9 cellular contexts compared by ENCODE assay signal in genomic region chr12:33588082-33588712, GRCh38.
DNase-seq lines count a peak whose midpoint lies in the region; ATAC-seq and TF ChIP-seq lines count a peak whose summit lies in the region.
"Had no signal": no experiment of that assay in that cellular context is flagged by ENCODE, and none has a peak within 500 bp of the region (broad histone marks: within the 10 kb centered on the region; RNA-seq: fewer than 3 reads in every experiment).

No MANE protein-coding gene starts in this region.

- H3K4me3 ChIP-seq in RWPE2 (ENCODE audit: severe bottlenecking) = no peak overlapping the region

- peak; percentile 46 for DNase-seq in RWPE2 (ENCODE audit: low spot score)
- peak; percentile 48 for DNase-seq in iPS-NIHi11 (ENCODE audit: low spot score)
- no peak for DNase-seq in chondrocyte (ENCODE audit: low spot score)
- DNase-seq in HCEC 1CT = no peak
- DNase-seq in dedifferentiated amniotic fluid mesenchymal stem cell (ENCODE audit: extremely low spot score) = no peak
- no peak for DNase-seq in effector CD4-positive, alpha-beta T cell

- H3K27me3 Mint-ChIP-seq in chondrocyte (ENCODE audit: low read depth) = no peaks in the 10 kb centered on the region
- H3K27me3 Mint-ChIP-seq: dendritic cell treated with granulocyte-macrophage colony-stimulating factor and Interleukin-4, amounts not matched to agents 40 ng/mL and 50 ng/mL, for 4 days had no signal

- no peak overlapping the region for H3K27ac Mint-ChIP-seq in chondrocyte (ENCODE audit: unreplicated experiment)
- H3K27ac Mint-ChIP-seq: dendritic cell treated with granulocyte-macrophage colony-stimulating factor and Interleukin-4, amounts not matched to agents 40 ng/mL and 50 ng/mL, for 4 days had no signal

- no peaks in the 10 kb centered on the region for H3K36me3 ChIP-seq in RWPE2 (ENCODE audit: low read depth)

- no peaks in the 10 kb centered on the region for H3K36me3 Mint-ChIP-seq in chondrocyte (ENCODE audit: low read depth)

- H3K27ac ChIP-seq in RWPE2 (ENCODE audit: poor library complexity, severe bottlenecking) = peak overlapping the region; percentile 74

- no peaks in the 10 kb centered on the region for H3K9me3 ChIP-seq in RWPE2 (ENCODE audit: severe bottlenecking)

- H3K9me3 Mint-ChIP-seq in chondrocyte (ENCODE audit: low read depth) = no peaks in the 10 kb centered on the region
- H3K9me3 Mint-ChIP-seq: dendritic cell treated with granulocyte-macrophage colony-stimulating factor and Interleukin-4, amounts not matched to agents 40 ng/mL and 50 ng/mL, for 4 days had no signal

- H3K4me1 ChIP-seq in RWPE2 (ENCODE audit: insufficient read depth, poor library complexity, severe bottlenecking) = peaks cover 18% of the 10 kb centered on the region

- no peaks in the 10 kb centered on the region for H3K4me1 Mint-ChIP-seq in chondrocyte (ENCODE audit: low read depth)

- ATAC-seq in GM18520 (IDR thresholded peaks at IDR 0.05; ENCODE audit: unreplicated experiment) (peak; percentile 91), HG03064 (IDR thresholded peaks at IDR 0.05; ENCODE audit: low read depth, unreplicated experiment) (peak; percentile 83), RWPE2 (ENCODE audit: low read depth) (peak; percentile 65)

- TF ChIP-seq CTCF in RWPE2 (IDR thresholded peaks at IDR 0.05; ENCODE audit: poor library complexity, severe bottlenecking) = no peak
- no peak for TF ChIP-seq CTCF in chondrocyte (IDR thresholded peaks at IDR 0.05)

- H3K27me3 ChIP-seq in RWPE2 (ENCODE audit: insufficient read depth, poor library complexity, severe bottlenecking) = no peaks in the 10 kb centered on the region

- no peak overlapping the region for H3K4me3 Mint-ChIP-seq in chondrocyte (ENCODE audit: unreplicated experiment)
- H3K4me3 Mint-ChIP-seq: dendritic cell treated with granulocyte-macrophage colony-stimulating factor and Interleukin-4, amounts not matched to agents 40 ng/mL and 50 ng/mL, for 4 days had no signal

Comparison
In these comparisons a context has a peak if more than half of its experiments do, and no peak if none do; other contexts are left out.
1. DNase-seq: peak in RWPE2 (single experiment) and iPS-NIHi11 (single experiment); none in chondrocyte (single experiment), HCEC 1CT (single experiment), dedifferentiated amniotic fluid mesenchymal stem cell (single experiment) and effector CD4-positive, alpha-beta T cell (single experiment).
2. Peak in every context shown above with its lines, with median percentiles within 50 percentile points of each other: ATAC-seq.